9 cellular contexts compared by ENCODE assay signal in genomic region chr6:157461000-157461915, GRCh38.
DNase-seq lines count a peak whose midpoint lies in the region; ATAC-seq and TF ChIP-seq lines count a peak whose summit lies in the region.
"Had no signal": no experiment of that assay in that cellular context is flagged by ENCODE, and none has a peak within 500 bp of the region (broad histone marks: within the 10 kb centered on the region; RNA-seq: fewer than 3 reads in every experiment).

No MANE protein-coding gene starts in this region.

- H3K9me3 Mint-ChIP-seq in progenitor cell of endocrine pancreas (ENCODE audit: low read depth) = no peaks in the 10 kb centered on the region

- peak in 2 of 3 experiments; percentile 41 to 55 for DNase-seq in activated CD8-positive, alpha-beta memory T cell treated with anti-CD3 and anti-CD28 coated beads for 48 hours (ENCODE audit: low read depth in 2 of 3, low spot score in 2 of 3)
- no peak for DNase-seq in activated CD8-positive, alpha-beta memory T cell treated with anti-CD3 and anti-CD28 coated beads, Interleukin-2, amount 50 U/mL, for 4 hours
- DNase-seq in MG63 (peak; percentile 41), cardiac fibroblast (ENCODE audit: low read depth in 2 of 2) (peak; percentile 29 to 75), progenitor cell of endocrine pancreas (ENCODE audit: low spot score, unreplicated experiment) (no peak), cerebellum (ENCODE audit: low spot score) (no peak), GDM1 (lab: John Stamatoyannopoulos, UW) (no peak)

- peak overlapping the region; percentile 83 for H3K27ac Mint-ChIP-seq in progenitor cell of endocrine pancreas

- H3K4me3 ChIP-seq in MG63 = no peak overlapping the region
- H3K4me3 ChIP-seq in cardiac fibroblast (replicated peaks in 1 of 2; ENCODE audit: low read depth in 2 of 2, low read length in 2 of 2) = no peak overlapping the region

- H3K9me3 ChIP-seq in MG63 = no peaks in the 10 kb centered on the region

- no peaks in the 10 kb centered on the region for H3K36me3 Mint-ChIP-seq in progenitor cell of endocrine pancreas (ENCODE audit: insufficient read depth)
- H3K36me3 Mint-ChIP-seq: brain had no signal

- ATAC-seq in GM21786 (IDR thresholded peaks at IDR 0.05; ENCODE audit: unreplicated experiment) = peak; percentile 49

- peaks cover 13% of the 10 kb centered on the region for H3K4me1 Mint-ChIP-seq in progenitor cell of endocrine pancreas (ENCODE audit: low read depth)

- no peaks in the 10 kb centered on the region for H3K36me3 ChIP-seq in MG63

- peaks cover 2% of the 10 kb centered on the region for H3K27me3 Mint-ChIP-seq in progenitor cell of endocrine pancreas

- H3K27me3 ChIP-seq in MG63 = no peaks in the 10 kb centered on the region

- TF ChIP-seq CTCF in cardiac fibroblast (IDR thresholded peaks at IDR 0.05; ENCODE audit: low read depth, low read length) (no peak), progenitor cell of endocrine pancreas (IDR thresholded peaks at IDR 0.05; ENCODE audit: unreplicated experiment) (peak; percentile 20)

- no peak overlapping the region for H3K4me3 Mint-ChIP-seq in progenitor cell of endocrine pancreas (ENCODE audit: low read depth)
- H3K4me3 Mint-ChIP-seq: brain had no signal

Comparison
In these comparisons a context has a peak if more than half of its experiments do, and no peak if none do; other contexts are left out.
1. DNase-seq: peak in activated CD8-positive, alpha-beta memory T cell treated with anti-CD3 and anti-CD28 coated beads for 48 hours (2 of 3), MG63 (single experiment) and cardiac fibroblast (2 of 2); none in activated CD8-positive, alpha-beta memory T cell treated with anti-CD3 and anti-CD28 coated beads, Interleukin-2, amount 50 U/mL, for 4 hours (single experiment), progenitor cell of endocrine pancreas (single experiment), cerebellum (single experiment) and GDM1 (single experiment).